In genomic region chr3:42501321-42501680, GRCh38 we compare ENCODE assay signal across 8 cellular contexts. TPM values are rescaled to one million over a fixed set of nuclear protein-coding genes. Genes with fewer than 3 reads are reported as not detected.
A peak's percentile ranks its signal among the peaks of the same experiment; 100 is the strongest.
DNase-seq lines count a peak whose midpoint lies in the region; ATAC-seq lines count a peak whose summit lies in the region.

No MANE protein-coding gene starts in this region.

- H3K9ac ChIP-seq in iPS-18a (ENCODE audit: low read length): no peak overlapping the region

- peaks cover 59% of the 10 kb centered on the region for H3K27me3 ChIP-seq in iPS-18a (ENCODE audit: control insufficient read depth, insufficient read depth, low read length)

- ATAC-seq in activated CD8-positive, alpha-beta T cell treated with anti-CD3 and anti-CD28 coated beads, Interleukin-2, amount 10 ng/mL, durations not matched to agents 7 days and 5 days: no peak
- peak in 1 of 2 donors; percentile 1 for ATAC-seq in stimulated activated naive B cell treated with anti-CD40 and anti-IgM and Interleukin-4, amounts not matched to agents 10 μg/mL and 1 μg/mL and 100 μg/mL, for 72 hours (replicated peaks)
- ATAC-seq in HG02840 (IDR thresholded peaks at IDR 0.05; ENCODE audit: low FRiP score, unreplicated experiment): no peak

- H3K36me3 ChIP-seq in iPS-18a (ENCODE audit: control insufficient read depth, low read depth, low read length): no peaks in the 10 kb centered on the region

- H3K27ac ChIP-seq in iPS-18a (ENCODE audit: low read length): no peak overlapping the region

- no peaks in the 10 kb centered on the region for H3K9me3 Mint-ChIP-seq in activated CD8-positive, alpha-beta T cell treated with anti-CD3 and anti-CD28 coated beads, Interleukin-2, amount 10 ng/mL, durations not matched to agents 7 days and 5 days (ENCODE audit: insufficient read depth)
- no peaks in the 10 kb centered on the region for H3K9me3 Mint-ChIP-seq in stimulated activated naive B cell treated with anti-CD40 and anti-IgM and Interleukin-4, amounts not matched to agents 10 μg/mL and 1 μg/mL and 100 μg/mL, for 72 hours

- POLR2A ChIA-PET in activated CD8-positive, alpha-beta T cell treated with anti-CD3 and anti-CD28 coated beads, Interleukin-2, amount 10 ng/mL, durations not matched to agents 7 days and 5 days (lab: Charles Lee): interaction anchor here (0.9 to 1.5 kb wide), 2 partner anchors 36 to 53 kb away, joined by 3 to 5 read pairs; no protein-coding TSS in a partner anchor

- H3K9me3 ChIP-seq in iPS-18a (ENCODE audit: control insufficient read depth, low read depth, low read length): no peaks in the 10 kb centered on the region

- peaks cover 12% of the 10 kb centered on the region for H3K4me1 ChIP-seq in iPS-18a (ENCODE audit: control insufficient read depth, low read depth, low read length)

- H3K27ac Mint-ChIP-seq in activated CD8-positive, alpha-beta T cell treated with anti-CD3 and anti-CD28 coated beads, Interleukin-2, amount 10 ng/mL, durations not matched to agents 7 days and 5 days: no peak overlapping the region
- no peak overlapping the region for H3K27ac Mint-ChIP-seq in stimulated activated naive B cell treated with anti-CD40 and anti-IgM and Interleukin-4, amounts not matched to agents 10 μg/mL and 1 μg/mL and 100 μg/mL, for 72 hours

- H3K4me1 Mint-ChIP-seq in activated CD8-positive, alpha-beta T cell treated with anti-CD3 and anti-CD28 coated beads, Interleukin-2, amount 10 ng/mL, durations not matched to agents 7 days and 5 days (ENCODE audit: low read depth): peaks cover 37% of the 10 kb centered on the region
- H3K4me1 Mint-ChIP-seq in stimulated activated naive B cell treated with anti-CD40 and anti-IgM and Interleukin-4, amounts not matched to agents 10 μg/mL and 1 μg/mL and 100 μg/mL, for 72 hours: peaks cover 13 to 23% of the 10 kb centered on the region in 2 donors

- H3K4me3 Mint-ChIP-seq in activated CD8-positive, alpha-beta T cell treated with anti-CD3 and anti-CD28 coated beads, Interleukin-2, amount 10 ng/mL, durations not matched to agents 7 days and 5 days: peak overlapping the region; percentile 86
- H3K4me3 Mint-ChIP-seq in stimulated activated naive B cell treated with anti-CD40 and anti-IgM and Interleukin-4, amounts not matched to agents 10 μg/mL and 1 μg/mL and 100 μg/mL, for 72 hours: peak overlapping the region; percentile 89 to 90

- DNase-seq in NCI-H510A treated with DMSO at 0.1 percent for 48 hours (lab: John Stamatoyannopoulos, UW) (peak; percentile 9), NCI-H510A (lab: John Stamatoyannopoulos, UW) (no peak), germinal center (ENCODE audit: low spot score) (no peak), activated gamma-delta T cell (lab: John Stamatoyannopoulos, UW) (no peak)
- no peak for DNase-seq in activated CD8-positive, alpha-beta T cell treated with anti-CD3 and anti-CD28 coated beads, Interleukin-2, amount 10 ng/mL, durations not matched to agents 7 days and 5 days
- peak; percentile 13 for DNase-seq in stimulated activated naive B cell treated with anti-CD40 and anti-IgM and Interleukin-4, amounts not matched to agents 10 μg/mL and 1 μg/mL and 100 μg/mL, for 72 hours

- H3K27me3 Mint-ChIP-seq in activated CD8-positive, alpha-beta T cell treated with anti-CD3 and anti-CD28 coated beads, Interleukin-2, amount 10 ng/mL, durations not matched to agents 7 days and 5 days (ENCODE audit: low read depth): peaks cover 38% of the 10 kb centered on the region
- H3K27me3 Mint-ChIP-seq in stimulated activated naive B cell treated with anti-CD40 and anti-IgM and Interleukin-4, amounts not matched to agents 10 μg/mL and 1 μg/mL and 100 μg/mL, for 72 hours: peaks cover 50% of the 10 kb centered on the region in 2 donors

- CTCF ChIA-PET in activated CD8-positive, alpha-beta T cell treated with anti-CD3 and anti-CD28 coated beads, Interleukin-2, amount 10 ng/mL, durations not matched to agents 7 days and 5 days (lab: Charles Lee): interaction anchor here (0.7 to 4.9 kb wide), 22 partner anchors 10 to 310 kb away, joined by 3 to 183 read pairs (median 4); no protein-coding TSS in a partner anchor

- H3K36me3 Mint-ChIP-seq in activated CD8-positive, alpha-beta T cell treated with anti-CD3 and anti-CD28 coated beads, Interleukin-2, amount 10 ng/mL, durations not matched to agents 7 days and 5 days (ENCODE audit: low read depth): no peaks in the 10 kb centered on the region
- H3K36me3 Mint-ChIP-seq in stimulated activated naive B cell treated with anti-CD40 and anti-IgM and Interleukin-4, amounts not matched to agents 10 μg/mL and 1 μg/mL and 100 μg/mL, for 72 hours: no peaks in the 10 kb centered on the region

- H3K4me3 ChIP-seq in iPS-18a (ENCODE audit: low read length): peak overlapping the region; percentile 69

RNA-seq across cellular contexts. Expression of gene VIPR1, which starts 1.1 kb away (rescaled TPM):
- 1 to 10 TPM; 9.1 to 9.5 TPM for total RNA-seq in activated CD8-positive, alpha-beta T cell treated with anti-CD3 and anti-CD28 coated beads, Interleukin-2, amount 10 ng/mL, durations not matched to agents 7 days and 5 days

Comparison
In these comparisons a context has a peak if more than half of its experiments do, and no peak if none do; other contexts are left out.
1. DNase-seq: peak in NCI-H510A treated with DMSO at 0.1 percent for 48 hours (single experiment) and stimulated activated naive B cell treated with anti-CD40 and anti-IgM and Interleukin-4, amounts not matched to agents 10 μg/mL and 1 μg/mL and 100 μg/mL, for 72 hours (single experiment); none in NCI-H510A (single experiment), activated CD8-positive, alpha-beta T cell treated with anti-CD3 and anti-CD28 coated beads, Interleukin-2, amount 10 ng/mL, durations not matched to agents 7 days and 5 days (single experiment), germinal center (single experiment) and activated gamma-delta T cell (single experiment).